ENCODE assay signal across 6 cellular contexts in genomic region chr3:49804141-49805041, GRCh38. TPM values are rescaled to one million over a fixed set of nuclear protein-coding genes. Genes with fewer than 3 reads are reported as not detected.
DNase-seq lines count a peak whose midpoint lies in the region; ATAC-seq, FAIRE-seq and TF ChIP-seq lines count a peak whose summit lies in the region.

No MANE protein-coding gene starts in this region.

- H3K27me3 Mint-ChIP-seq in naive B cell = peaks cover 3 to 18% (median 11%) of the 10 kb centered on the region in 3 donors

- DNase-seq in GM12892 (ENCODE audit: insufficient read length) (no peak), naive B cell (peak; percentile 31), GM03348 (ENCODE audit: low spot score) (no peak), NCI-H1694 treated with DMSO at 0.1 percent for 48 hours (lab: John Stamatoyannopoulos, UW) (no peak)

- FAIRE-seq in GM12892 (lab: Jason Lieb, UNC) = peak; percentile 67

- ATAC-seq in naive B cell (ENCODE audit: low read depth in 2 of 2) = no peak
- ATAC-seq in HG02852 (IDR thresholded peaks at IDR 0.05; ENCODE audit: unreplicated experiment) = no peak

- peak overlapping the region; percentile 78 for H3K27ac ChIP-seq in angular gyrus (ENCODE audit: low read depth, low read length)

- H3K4me3 Mint-ChIP-seq in naive B cell = peak overlapping the region; percentile 77 to 96 (median 93)

- peak; percentile 30; the same call in 1 of the 2 replicates for TF ChIP-seq POLR2A in GM12892 (IDR thresholded peaks at IDR 0.05; ENCODE audit: low read depth, low read length)

- H3K27ac Mint-ChIP-seq in naive B cell = peak overlapping the region; percentile 88 to 98 (median 94)

- H3K4me1 Mint-ChIP-seq in naive B cell = peaks cover 51 to 69% (median 66%) of the 10 kb centered on the region in 3 donors

- peaks cover 0 to 1% of the 10 kb centered on the region in 2 donors for H3K36me3 Mint-ChIP-seq in naive B cell

- no peaks in the 10 kb centered on the region for H3K9me3 Mint-ChIP-seq in naive B cell

RNA-seq across cellular contexts. Expression of gene INKA1, which starts 1.3 kb away (rescaled TPM):
- 2.9 TPM for polyA plus RNA-seq in GM12892 (2012; ENCODE audit: missing spikeins)
- 10 to 100 TPM in 5 of 6 donors, 1 to 10 TPM in 1; 4.3 to 21.7 (median 15.4) TPM for polyA plus RNA-seq in naive B cell (ENCODE audit: low read depth in 6 of 6)

RNA-seq across cellular contexts. Expression of gene CDHR4, which starts 4.7 kb away (rescaled TPM):
- not detected for polyA plus RNA-seq in GM12892 (2012; ENCODE audit: missing spikeins)
- polyA plus RNA-seq in naive B cell (ENCODE audit: low read depth in 6 of 6) = not detected

RNA-seq across cellular contexts. Expression of gene UBA7, which starts 9.4 kb away (rescaled TPM):
- polyA plus RNA-seq in GM12892 (2012; ENCODE audit: missing spikeins) = 76.7 TPM
- polyA plus RNA-seq in naive B cell (ENCODE audit: low read depth in 6 of 6) = 10 to 100 TPM; 38.5 to 67.7 (median 52.7) TPM

RNA-seq across cellular contexts. Expression of gene IP6K1, which starts 18.0 kb away (rescaled TPM):
- polyA plus RNA-seq in GM12892 (2012; ENCODE audit: missing spikeins) = 8.6 TPM
- 10 to 100 TPM; 16.2 to 23.9 (median 21.3) TPM for polyA plus RNA-seq in naive B cell (ENCODE audit: low read depth in 6 of 6)

RNA-seq across cellular contexts. Expression of gene TRAIP, which starts 52.0 kb away (rescaled TPM):
- 10.3 TPM for polyA plus RNA-seq in GM12892 (2012; ENCODE audit: missing spikeins)
- polyA plus RNA-seq in naive B cell (ENCODE audit: low read depth in 6 of 6) = 1 to 10 TPM; 2.2 to 4.6 (median 3.8) TPM
